Comparison of ENCODE assay signal across 1 cellular context in the genomic region with DNA sequence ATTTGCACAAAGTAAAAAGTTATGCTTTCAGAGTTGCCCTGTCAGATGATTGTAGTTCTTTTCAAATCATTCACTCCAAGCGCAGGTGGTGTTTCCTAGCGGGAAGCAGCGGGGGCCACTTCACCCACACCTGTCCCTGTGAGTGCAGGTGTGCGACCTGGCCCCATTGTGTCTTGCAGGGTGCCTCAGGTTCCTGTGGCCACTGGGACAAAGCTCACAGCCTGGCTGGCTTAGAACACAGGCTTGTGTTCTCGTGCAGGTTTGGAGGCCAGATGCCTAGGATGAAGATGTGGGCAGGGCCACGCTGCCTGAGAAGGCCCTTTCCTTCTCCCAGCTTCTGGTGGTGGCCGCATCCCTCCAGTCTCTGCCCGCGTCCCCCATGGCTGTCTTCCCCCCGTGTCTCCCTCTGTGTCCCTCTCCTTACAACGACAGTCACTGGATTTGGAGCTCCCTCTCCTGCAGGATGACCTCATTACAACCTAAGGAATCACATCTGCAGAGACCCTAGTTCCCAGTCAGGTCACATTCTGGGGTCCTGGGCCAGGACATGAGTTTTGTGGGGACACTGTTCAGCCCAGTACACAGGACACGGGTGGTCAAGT.
TF ChIP-seq lines count a peak whose summit lies in the region.

No MANE protein-coding gene starts in this region.

TF ChIP-seq in WTC11, 78 proteins besides CTCF, POLR2A, EP300 and RAD21 (continued from another document):
- TF ChIP-seq, protein P1, sequence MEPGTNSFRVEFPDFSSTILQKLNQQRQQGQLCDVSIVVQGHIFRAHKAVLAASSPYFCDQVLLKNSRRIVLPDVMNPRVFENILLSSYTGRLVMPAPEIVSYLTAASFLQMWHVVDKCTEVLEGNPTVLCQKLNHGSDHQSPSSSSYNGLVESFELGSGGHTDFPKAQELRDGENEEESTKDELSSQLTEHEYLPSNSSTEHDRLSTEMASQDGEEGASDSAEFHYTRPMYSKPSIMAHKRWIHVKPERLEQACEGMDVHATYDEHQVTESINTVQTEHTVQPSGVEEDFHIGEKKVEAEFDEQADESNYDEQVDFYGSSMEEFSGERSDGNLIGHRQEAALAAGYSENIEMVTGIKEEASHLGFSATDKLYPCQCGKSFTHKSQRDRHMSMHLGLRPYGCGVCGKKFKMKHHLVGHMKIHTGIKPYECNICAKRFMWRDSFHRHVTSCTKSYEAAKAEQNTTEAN (CRISPR knock-in tag; IDR thresholded peaks at IDR 0.05) = no peak
- TF ChIP-seq MYBL2 (CRISPR knock-in tag; IDR thresholded peaks at IDR 0.05) (no peak), NR1H2 (CRISPR knock-in tag; IDR thresholded peaks at IDR 0.05) (no peak), KAT7 (CRISPR knock-in tag; IDR thresholded peaks at IDR 0.05; ENCODE audit: borderline replicate concordance) (no peak)
- TF ChIP-seq, protein P2, sequence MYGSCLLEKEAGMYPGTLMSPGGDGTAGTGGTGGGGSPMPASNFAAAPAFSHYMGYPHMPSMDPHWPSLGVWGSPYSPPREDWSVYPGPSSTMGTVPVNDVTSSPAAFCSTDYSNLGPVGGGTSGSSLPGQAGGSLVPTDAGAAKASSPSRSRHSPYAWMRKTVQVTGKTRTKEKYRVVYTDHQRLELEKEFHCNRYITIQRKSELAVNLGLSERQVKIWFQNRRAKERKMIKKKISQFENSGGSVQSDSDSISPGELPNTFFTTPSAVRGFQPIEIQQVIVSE (CRISPR knock-in tag; IDR thresholded peaks at IDR 0.05; ENCODE audit: borderline replicate concordance) = no peak
- TF ChIP-seq, protein P3, sequence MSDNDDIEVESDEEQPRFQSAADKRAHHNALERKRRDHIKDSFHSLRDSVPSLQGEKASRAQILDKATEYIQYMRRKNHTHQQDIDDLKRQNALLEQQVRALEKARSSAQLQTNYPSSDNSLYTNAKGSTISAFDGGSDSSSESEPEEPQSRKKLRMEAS (CRISPR knock-in tag; IDR thresholded peaks at IDR 0.05) = no peak
